In genomic region chr12:110564471-110564991, GRCh38 we compare ENCODE assay signal across 11 cellular contexts. TPM values are rescaled to one million over a fixed set of nuclear protein-coding genes. Genes with fewer than 3 reads are reported as not detected.
A peak's percentile ranks its signal among the peaks of the same experiment; 100 is the strongest.
DNase-seq lines count a peak whose midpoint lies in the region; ATAC-seq and TF ChIP-seq lines count a peak whose summit lies in the region.
"Had no signal": no experiment of that assay in that cellular context is flagged by ENCODE, and none has a peak within 500 bp of the region (broad histone marks: within the 10 kb centered on the region; RNA-seq: fewer than 3 reads in every experiment).

No MANE protein-coding gene starts in this region.

- no peak for TF ChIP-seq POLR2A in heart left ventricle (IDR thresholded peaks at IDR 0.05)

- H3K27me3 ChIP-seq in heart left ventricle (no peaks in the 10 kb centered on the region), rectal smooth muscle tissue (ENCODE audit: control insufficient read depth, insufficient read depth, low read length) (no peaks in the 10 kb centered on the region)

- H3K4me1 ChIP-seq in heart left ventricle (peaks cover 0 to 70% (median 38%) of the 10 kb centered on the region in 12 donors), rectal smooth muscle tissue (ENCODE audit: control insufficient read depth, insufficient read depth, low read length) (peaks cover 15% of the 10 kb centered on the region)

- WGBS in heart left ventricle, 4 donors, result 51 to 62% (median 53%) methylated on average over 8 of the region's 8 CpGs

- H3K36me3 Mint-ChIP-seq in T-helper 17 cell (ENCODE audit: low read depth), result peaks cover 2% of the 10 kb centered on the region

- TF ChIP-seq CTCF in heart left ventricle (IDR thresholded peaks at IDR 0.05), result no peak
- no peak for TF ChIP-seq CTCF in GM13977 (IDR thresholded peaks at IDR 0.05; ENCODE audit: extremely low read depth, insufficient read depth, missing control alignments)

- no peaks in the 10 kb centered on the region for H3K27me3 Mint-ChIP-seq in T-helper 17 cell

- in situ Hi-C loops in GM13977 (cut with MboI; ENCODE audit: low pct_unique_long_range_greater_than_20kb, low sequenced_read_pairs, unreplicated experiment), result no loop called here

- H3K36me3 ChIP-seq in heart left ventricle (no peaks in the 10 kb centered on the region), rectal smooth muscle tissue (ENCODE audit: control insufficient read depth, insufficient read depth, low read length) (no peaks in the 10 kb centered on the region)

- no peak overlapping the region for H3K4me3 ChIP-seq in heart left ventricle
- H3K4me3 ChIP-seq in rectal smooth muscle tissue (ENCODE audit: low read length), result no peak overlapping the region

- H3K9me3 ChIP-seq in T-helper 17 cell (ENCODE audit: control insufficient read depth, low read length, poor library complexity, severe bottlenecking), result no peaks in the 10 kb centered on the region
- peaks cover 0 to 5% (median 0%) of the 10 kb centered on the region in 12 donors for H3K9me3 ChIP-seq in heart left ventricle

- H3K4me1 Mint-ChIP-seq in T-helper 17 cell, result peaks cover 34% of the 10 kb centered on the region

- no peak for ATAC-seq in T-helper 17 cell
- ATAC-seq in heart left ventricle, result peak in 2 of 4 donors; percentile 13 to 59

- peak; percentile 58 for DNase-seq in EH (ENCODE audit: low read depth)
- DNase-seq in T-helper 17 cell, result no peak
- no peak for DNase-seq in heart left ventricle
- DNase-seq in NCI-H748 treated with DMSO at 0.1 percent for 48 hours (lab: John Stamatoyannopoulos, UW), result no peak
- DNase-seq in amniotic stem cell (lab: John Stamatoyannopoulos, UW), result no peak
- DNase-seq in GM13977 (ENCODE audit: low spot score), result no peak
- DNase-seq in NCI-H345 (lab: John Stamatoyannopoulos, UW), result no peak
- DNase-seq: COR-L47, NCI-H2081 had no signal

- H3K27ac ChIP-seq in heart left ventricle (peak overlapping the region; percentile 18 to 83 (median 70)), rectal smooth muscle tissue (ENCODE audit: low read depth, low read length) (peak overlapping the region; percentile 50)
- H3K27ac ChIP-seq: KMS-11 had no signal

- peak overlapping the region; percentile 34 for H3K27ac Mint-ChIP-seq in T-helper 17 cell

- no peak overlapping the region for H3K4me3 Mint-ChIP-seq in T-helper 17 cell

- no peak overlapping the region for H3K9ac ChIP-seq in rectal smooth muscle tissue (ENCODE audit: low read length)
- H3K9ac ChIP-seq: KMS-11 had no signal

- intact Hi-C loops in heart left ventricle (cut with DNase I), result no loop called here

RNA-seq across cellular contexts. Expression of gene PPTC7, which starts 18.6 kb away (rescaled TPM):
- total RNA-seq in T-helper 17 cell, result 10 to 100 TPM; 45.5 to 49.4 TPM
- 100 to 1,000 TPM in 1 of 9 donors, 10 to 100 TPM in 8; 47.5 to 113 (median 72.7) TPM for total RNA-seq in heart left ventricle
- 10 to 100 TPM; 26.6 to 53.1 TPM for polyA plus RNA-seq in heart left ventricle

RNA-seq across cellular contexts. Expression of gene TCTN1, which starts 49.4 kb away (rescaled TPM):
- total RNA-seq in T-helper 17 cell (1 to 10 TPM; 5.0 to 8.5 TPM), heart left ventricle (10 to 100 TPM; 17.3 to 27.7 (median 20.2) TPM)
- 10 to 100 TPM; 12.6 to 18.5 TPM for polyA plus RNA-seq in heart left ventricle
